1 cellular context compared by ENCODE assay signal in the genomic region with DNA sequence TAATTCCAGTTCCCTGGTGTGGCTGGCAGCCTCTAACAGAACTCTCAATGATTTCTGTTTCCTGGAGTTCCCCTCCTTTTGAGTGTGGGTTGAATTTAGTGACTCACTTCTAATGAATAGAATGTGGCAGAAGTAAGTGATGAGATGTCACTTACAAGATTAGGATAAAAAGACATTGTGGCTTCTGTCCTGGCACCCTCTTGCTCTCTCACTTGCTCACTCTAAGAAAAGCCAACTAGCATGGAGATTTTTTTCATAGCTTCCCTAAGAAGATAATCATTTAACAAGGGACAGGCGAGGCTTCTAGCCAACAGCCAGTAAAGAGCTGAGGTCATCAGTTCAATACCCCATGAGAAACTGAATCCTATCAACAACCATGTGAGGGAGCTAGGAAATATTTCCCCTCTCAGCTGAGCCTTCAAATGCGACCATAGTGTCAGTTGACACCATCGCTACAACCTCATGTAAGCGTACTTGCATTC.
A peak's percentile ranks its signal among the peaks of the same experiment; 100 is the strongest.
TF ChIP-seq lines count a peak whose summit lies in the region.

No MANE protein-coding gene starts in this region.

TF ChIP-seq in HCT116, 20 proteins besides CTCF, POLR2A, EP300 and RAD21:
- TF ChIP-seq, protein P1, sequence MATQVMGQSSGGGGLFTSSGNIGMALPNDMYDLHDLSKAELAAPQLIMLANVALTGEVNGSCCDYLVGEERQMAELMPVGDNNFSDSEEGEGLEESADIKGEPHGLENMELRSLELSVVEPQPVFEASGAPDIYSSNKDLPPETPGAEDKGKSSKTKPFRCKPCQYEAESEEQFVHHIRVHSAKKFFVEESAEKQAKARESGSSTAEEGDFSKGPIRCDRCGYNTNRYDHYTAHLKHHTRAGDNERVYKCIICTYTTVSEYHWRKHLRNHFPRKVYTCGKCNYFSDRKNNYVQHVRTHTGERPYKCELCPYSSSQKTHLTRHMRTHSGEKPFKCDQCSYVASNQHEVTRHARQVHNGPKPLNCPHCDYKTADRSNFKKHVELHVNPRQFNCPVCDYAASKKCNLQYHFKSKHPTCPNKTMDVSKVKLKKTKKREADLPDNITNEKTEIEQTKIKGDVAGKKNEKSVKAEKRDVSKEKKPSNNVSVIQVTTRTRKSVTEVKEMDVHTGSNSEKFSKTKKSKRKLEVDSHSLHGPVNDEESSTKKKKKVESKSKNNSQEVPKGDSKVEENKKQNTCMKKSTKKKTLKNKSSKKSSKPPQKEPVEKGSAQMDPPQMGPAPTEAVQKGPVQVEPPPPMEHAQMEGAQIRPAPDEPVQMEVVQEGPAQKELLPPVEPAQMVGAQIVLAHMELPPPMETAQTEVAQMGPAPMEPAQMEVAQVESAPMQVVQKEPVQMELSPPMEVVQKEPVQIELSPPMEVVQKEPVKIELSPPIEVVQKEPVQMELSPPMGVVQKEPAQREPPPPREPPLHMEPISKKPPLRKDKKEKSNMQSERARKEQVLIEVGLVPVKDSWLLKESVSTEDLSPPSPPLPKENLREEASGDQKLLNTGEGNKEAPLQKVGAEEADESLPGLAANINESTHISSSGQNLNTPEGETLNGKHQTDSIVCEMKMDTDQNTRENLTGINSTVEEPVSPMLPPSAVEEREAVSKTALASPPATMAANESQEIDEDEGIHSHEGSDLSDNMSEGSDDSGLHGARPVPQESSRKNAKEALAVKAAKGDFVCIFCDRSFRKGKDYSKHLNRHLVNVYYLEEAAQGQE (IDR thresholded peaks at IDR 0.05; ENCODE audit: low read depth): no peak
- TF ChIP-seq ELF1 (IDR thresholded peaks at IDR 0.05; ENCODE audit: borderline replicate concordance, low read depth) (0 out of 2 replicates have a peak, but pooled peaks have one; percentile 28), ZNF274 (IDR thresholded peaks at IDR 0.05; ENCODE audit: low read depth, low read length) (no peak), FOSL1 (IDR thresholded peaks at IDR 0.05; ENCODE audit: low read depth) (peak; percentile 82), POLR2AphosphoS5 (IDR thresholded peaks at IDR 0.05; ENCODE audit: low read depth, low read length) (peak; percentile 22; the same call in 1 of the 2 replicates), TCF7L2 (IDR thresholded peaks at IDR 0.05; ENCODE audit: borderline replicate concordance, extremely low read depth, insufficient read depth, insufficient read length) (no peak), EZH2 (IDR thresholded peaks at IDR 0.05) (no peak), JUND (IDR thresholded peaks at IDR 0.05) (peak; percentile 87), SIN3A (IDR thresholded peaks at IDR 0.05; ENCODE audit: low read depth) (peak; percentile 79), SRF (IDR thresholded peaks at IDR 0.05; ENCODE audit: low read depth) (peak; percentile 57; the same call in 1 of the 2 replicates), CEBPB (IDR thresholded peaks at IDR 0.05; ENCODE audit: low read depth) (peak; percentile 75), YY1 (IDR thresholded peaks at IDR 0.05; ENCODE audit: extremely low read depth, insufficient replicate concordance, low read depth, low read length) (peak; percentile 26), CBX3 (IDR thresholded peaks at IDR 0.05; ENCODE audit: low read depth) (peak; percentile 82), EZH2phosphoT487 (IDR thresholded peaks at IDR 0.05; ENCODE audit: borderline replicate concordance) (no peak), EGR1 (IDR thresholded peaks at IDR 0.05; ENCODE audit: low read depth) (peak; percentile 37; the same call in 1 of the 2 replicates), SP1 (IDR thresholded peaks at IDR 0.05; ENCODE audit: low read depth) (peak; percentile 85)
- TF ChIP-seq, protein P2, sequence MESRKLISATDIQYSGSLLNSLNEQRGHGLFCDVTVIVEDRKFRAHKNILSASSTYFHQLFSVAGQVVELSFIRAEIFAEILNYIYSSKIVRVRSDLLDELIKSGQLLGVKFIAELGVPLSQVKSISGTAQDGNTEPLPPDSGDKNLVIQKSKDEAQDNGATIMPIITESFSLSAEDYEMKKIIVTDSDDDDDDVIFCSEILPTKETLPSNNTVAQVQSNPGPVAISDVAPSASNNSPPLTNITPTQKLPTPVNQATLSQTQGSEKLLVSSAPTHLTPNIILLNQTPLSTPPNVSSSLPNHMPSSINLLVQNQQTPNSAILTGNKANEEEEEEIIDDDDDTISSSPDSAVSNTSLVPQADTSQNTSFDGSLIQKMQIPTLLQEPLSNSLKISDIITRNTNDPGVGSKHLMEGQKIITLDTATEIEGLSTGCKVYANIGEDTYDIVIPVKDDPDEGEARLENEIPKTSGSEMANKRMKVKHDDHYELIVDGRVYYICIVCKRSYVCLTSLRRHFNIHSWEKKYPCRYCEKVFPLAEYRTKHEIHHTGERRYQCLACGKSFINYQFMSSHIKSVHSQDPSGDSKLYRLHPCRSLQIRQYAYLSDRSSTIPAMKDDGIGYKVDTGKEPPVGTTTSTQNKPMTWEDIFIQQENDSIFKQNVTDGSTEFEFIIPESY (IDR thresholded peaks at IDR 0.05; ENCODE audit: extremely low read depth, insufficient replicate concordance, low read length): no peak
- TF ChIP-seq, protein P3, sequence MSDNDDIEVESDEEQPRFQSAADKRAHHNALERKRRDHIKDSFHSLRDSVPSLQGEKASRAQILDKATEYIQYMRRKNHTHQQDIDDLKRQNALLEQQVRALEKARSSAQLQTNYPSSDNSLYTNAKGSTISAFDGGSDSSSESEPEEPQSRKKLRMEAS (IDR thresholded peaks at IDR 0.05): peak; percentile 72
- TF ChIP-seq, protein P4, sequence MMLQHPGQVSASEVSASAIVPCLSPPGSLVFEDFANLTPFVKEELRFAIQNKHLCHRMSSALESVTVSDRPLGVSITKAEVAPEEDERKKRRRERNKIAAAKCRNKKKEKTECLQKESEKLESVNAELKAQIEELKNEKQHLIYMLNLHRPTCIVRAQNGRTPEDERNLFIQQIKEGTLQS (IDR thresholded peaks at IDR 0.05): no peak
